ENCODE assay signal across 1 cellular context in genomic region chr6:128161839-128162238, GRCh38.
TF ChIP-seq lines count a peak whose summit lies in the region.

No MANE protein-coding gene starts in this region.

TF ChIP-seq in HEK293, 187 proteins besides CTCF, POLR2A, EP300 and RAD21 (continued from another document):
- TF ChIP-seq ZNF518A (tag by site-specific recombination; conservative IDR thresholded peaks at IDR 0.05; ENCODE audit: low read depth) (no peak), GLIS1 (tag by site-specific recombination; IDR thresholded peaks at IDR 0.05) (no peak), AEBP2 (tag by site-specific recombination; IDR thresholded peaks at IDR 0.05; ENCODE audit: borderline replicate concordance) (no peak)
